ENCODE assay signal across 22 cellular contexts in genomic region chr12:65319680-65320193, GRCh38. TPM values are rescaled to one million over a fixed set of nuclear protein-coding genes. Genes with fewer than 3 reads are reported as not detected.
"Had no signal": no experiment of that assay in that cellular context is flagged by ENCODE, and none has a peak within 500 bp of the region (broad histone marks: within the 10 kb centered on the region; RNA-seq: fewer than 3 reads in every experiment).

No MANE protein-coding gene starts in this region.

- H3K27me3 ChIP-seq: foreskin keratinocyte, testis, vagina had no signal

- H3K9me3 ChIP-seq: testis, vagina had no signal

- H3K4me3 ChIP-seq: testis, vagina had no signal

- H3K27ac ChIP-seq: foreskin keratinocyte, testis, vagina had no signal

- ATAC-seq: foreskin keratinocyte; left ventricle myocardium superior; sciatic nerve; stimulated activated naive B cell treated with anti-CD40 and anti-IgM and Interleukin-4, amounts not matched to agents 10 μg/mL and 1 μg/mL and 100 μg/mL, for 72 hours had no signal

- DNase-seq: activated CD4-positive, alpha-beta T cell treated with anti-CD3 and anti-CD28 coated beads for 1 hour; activated CD4-positive, alpha-beta T cell treated with anti-CD3 and anti-CD28 coated beads, Interleukin-2, amount 50 U/mL, for 1 hour; activated naive CD4-positive, alpha-beta T cell treated with Interleukin-2 at 50 U/mL for 16 hours; activated naive CD8-positive, alpha-beta T cell treated with anti-CD3 and anti-CD28 coated beads, Interleukin-2, amount 10 ng/mL, durations not matched to agents 7 days and 5 days; activated T-cell treated with anti-CD3 and anti-CD28 coated beads, Interleukin-2, amount 50 U/mL, for 48 hours; amygdala; effector CD4-positive, alpha-beta T cell; erythroblast; foreskin keratinocyte; immature natural killer cell; kidney glomerular epithelial cell; left ventricle myocardium superior; mesenchymal stem cell; naive B cell; nucleus accumbens; small intestine; stimulated activated CD4-positive, alpha-beta T cell treated with anti-CD3 and anti-CD28 coated beads, Interleukin-15, amount 100 ng/mL, for 24 hours; stimulated activated naive B cell treated with anti-CD40 and anti-IgM and Interleukin-4, amounts not matched to agents 10 μg/mL and 1 μg/mL and 100 μg/mL, for 72 hours; T-helper 1 cell; testis had no signal

- H3K36me3 ChIP-seq: vagina had no signal

- H3K4me1 ChIP-seq: testis, vagina had no signal

RNA-seq across cellular contexts. Expression of gene MSRB3, which starts 41.3 kb away (rescaled TPM):
- total RNA-seq: activated naive CD8-positive, alpha-beta T cell treated with anti-CD3 and anti-CD28 coated beads, Interleukin-2, amount 10 ng/mL, durations not matched to agents 7 days and 5 days had no signal
